Comparison of ENCODE assay signal across 13 cellular contexts in genomic region chr6:53282741-53283140, GRCh38.
DNase-seq lines count a peak whose midpoint lies in the region; TF ChIP-seq lines count a peak whose summit lies in the region.
"Had no signal": no experiment of that assay in that cellular context is flagged by ENCODE, and none has a peak within 500 bp of the region (broad histone marks: within the 10 kb centered on the region; RNA-seq: fewer than 3 reads in every experiment).

No MANE protein-coding gene starts in this region.

- H3K9me3 ChIP-seq in breast epithelium (no peaks in the 10 kb centered on the region), mammary epithelial cell (replicated peaks; ENCODE audit: insufficient read depth, low read length) (no peaks in the 10 kb centered on the region), thyroid gland (no peaks in the 10 kb centered on the region)
- H3K9me3 ChIP-seq: sigmoid colon had no signal

- H3K27me3 ChIP-seq in breast epithelium (no peaks in the 10 kb centered on the region), mammary epithelial cell (ENCODE audit: insufficient read depth, low read length) (no peaks in the 10 kb centered on the region), thyroid gland (no peaks in the 10 kb centered on the region)
- H3K27me3 ChIP-seq: sigmoid colon had no signal

- TF ChIP-seq POLR2A in breast epithelium (IDR thresholded peaks at IDR 0.05) (no peak), thyroid gland (IDR thresholded peaks at IDR 0.05) (no peak)

- no peak overlapping the region for H2AFZ ChIP-seq in mammary epithelial cell (ENCODE audit: low read depth, low read length)

- no peak overlapping the region for H3K4me2 ChIP-seq in mammary epithelial cell (ENCODE audit: insufficient read depth, low read depth, low read length)

- DNase-seq in breast epithelium (ENCODE audit: low spot score in 2 of 2) (no peak), mammary epithelial cell (no peak), choroid plexus epithelial cell (ENCODE audit: low read depth) (peak; percentile 67), medulla oblongata (ENCODE audit: extremely low spot score) (peak; percentile 62), thyroid gland (no peak), NK-92 (lab: John Stamatoyannopoulos, UW; ENCODE audit: unreplicated experiment) (no peak)
- DNase-seq in stimulated activated CD4-positive, alpha-beta T cell treated with anti-CD3 and anti-CD28 coated beads, Interleukin-2, amount 100 ng/mL, for 48 hours, result no peak
- DNase-seq in central memory CD4-positive, alpha-beta T cell, result no peak
- DNase-seq: activated T-cell treated with anti-CD3 and anti-CD28 coated beads, Interleukin-2, amount 50 U/mL, for 1 hour; aorta; erythroblast; NCI-H2029; sigmoid colon had no signal

- TF ChIP-seq CTCF in breast epithelium (IDR thresholded peaks at IDR 0.05) (no peak), mammary epithelial cell (conservative IDR thresholded peaks at IDR 0.05 in 1 of 2, IDR thresholded peaks at IDR 0.05 in 1 of 2; ENCODE audit: extremely low read depth in 1 of 2, insufficient read depth in 1 of 2, low read depth in 1 of 2, low read length in 2 of 2) (no peak), choroid plexus epithelial cell (conservative IDR thresholded peaks at IDR 0.05; ENCODE audit: low read depth, low read length) (peak; percentile 16), thyroid gland (IDR thresholded peaks at IDR 0.05) (no peak)

- CTCF ChIA-PET in mammary epithelial cell (lab: Charles Lee; ENCODE audit: low non-redundant PET), result no interaction called here

- H3K36me3 ChIP-seq in breast epithelium (no peaks in the 10 kb centered on the region), mammary epithelial cell (ENCODE audit: insufficient read depth, low read length) (peaks cover 1% of the 10 kb centered on the region), thyroid gland (no peaks in the 10 kb centered on the region)

- in situ Hi-C loops in mammary epithelial cell (cut with MboI; ENCODE audit: low sequenced_read_pairs in 2 of 2), result no loop called here

- peak overlapping the region; percentile 72 to 74 for H3K27ac ChIP-seq in breast epithelium
- no peak overlapping the region for H3K27ac ChIP-seq in mammary epithelial cell (ENCODE audit: insufficient read depth, low read depth, low read length)
- H3K27ac ChIP-seq in thyroid gland, result peak overlapping the region; percentile 67 to 93 (median 87)

- no TSS peak for BruUV-seq in mammary epithelial cell (replicated peaks; lab: Mats Ljungman, UMichigan)

- no peak overlapping the region for H3K9ac ChIP-seq in mammary epithelial cell (ENCODE audit: insufficient read depth, low read length)

- intact Hi-C loops in breast epithelium (cut with DNase I; ENCODE audit: low total_unique reads) (no loop called here), mammary epithelial cell (cut with micrococcal nuclease) (no loop called here), thyroid gland (cut with DNase I) (no loop called here)

- H3K4me3 ChIP-seq in breast epithelium (no peak overlapping the region), mammary epithelial cell (replicated peaks in 1 of 3; ENCODE audit: insufficient read depth in 1 of 3, low read depth in 2 of 3, low read length in 3 of 3) (no peak overlapping the region), choroid plexus epithelial cell (ENCODE audit: low read depth, low read length) (no peak overlapping the region), thyroid gland (replicated peaks in 1 of 3) (no peak overlapping the region)
- H3K4me3 ChIP-seq: sigmoid colon had no signal

- 37% methylated on average over 2 of the region's 2 CpGs for WGBS in mammary epithelial cell (ENCODE audit: low coverage, missing lambda C conversion rate)
- WGBS in thyroid gland, 2 donors, result 38% methylated on average over 2 of the region's 2 CpGs

- no peaks in the 10 kb centered on the region for H4K20me1 ChIP-seq in mammary epithelial cell (ENCODE audit: insufficient read depth, low read length)

- H3K4me1 ChIP-seq in breast epithelium (no peaks in the 10 kb centered on the region), mammary epithelial cell (ENCODE audit: insufficient read depth, low read length) (no peaks in the 10 kb centered on the region), thyroid gland (peaks cover 20 to 32% of the 10 kb centered on the region in 2 donors)

- H3K79me2 ChIP-seq in mammary epithelial cell (ENCODE audit: insufficient read depth, low read length), result peaks cover 23% of the 10 kb centered on the region

- dilution Hi-C loops in mammary epithelial cell (cut with HindIII; ENCODE audit: low sequenced_read_pairs), result no loop called here

Comparison
In these comparisons a context has a peak if more than half of its experiments do, and no peak if none do; other contexts are left out.
1. DNase-seq: peak in choroid plexus epithelial cell (single experiment) and medulla oblongata (single experiment); none in breast epithelium (0 of 2), mammary epithelial cell (single experiment), thyroid gland (0 of 2), stimulated activated CD4-positive, alpha-beta T cell treated with anti-CD3 and anti-CD28 coated beads, Interleukin-2, amount 100 ng/mL, for 48 hours (0 of 2), central memory CD4-positive, alpha-beta T cell (single experiment) and NK-92 (single experiment).